In genomic region chr1:83996175-83996574, GRCh38 we compare ENCODE assay signal across 18 cellular contexts. TPM values are rescaled to one million over a fixed set of nuclear protein-coding genes. Genes with fewer than 3 reads are reported as not detected.
A peak's percentile ranks its signal among the peaks of the same experiment; 100 is the strongest.
DNase-seq lines count a peak whose midpoint lies in the region; ATAC-seq and TF ChIP-seq lines count a peak whose summit lies in the region.
"Had no signal": no experiment of that assay in that cellular context is flagged by ENCODE, and none has a peak within 500 bp of the region (broad histone marks: within the 10 kb centered on the region; RNA-seq: fewer than 3 reads in every experiment).

No MANE protein-coding gene starts in this region.

- CTCF ChIA-PET in CD8-positive, alpha-beta T cell (lab: Charles Lee): no interaction called here

- H3K27ac ChIP-seq in OCI-LY3 (ENCODE audit: low read length): no peak overlapping the region
- peak overlapping the region in 55 of 59 donors; percentile 5 to 100 (median 98) for H3K27ac ChIP-seq in dorsolateral prefrontal cortex
- peak overlapping the region; percentile 31 to 96 for H3K27ac ChIP-seq in tibial artery
- H3K27ac ChIP-seq in CD8-positive, alpha-beta T cell (ENCODE audit: low read depth, low read length): no peak overlapping the region
- H3K27ac ChIP-seq: adrenal gland, cardiac muscle cell, vagina had no signal

- DNase-seq in dorsolateral prefrontal cortex (no peak), mesothelial cell of epicardium (ENCODE audit: low spot score in 2 of 2, unreplicated experiment in 2 of 2) (no peak), tibial artery (no peak), amygdala (lab: John Stamatoyannopoulos, UW) (no peak), NOMO-1 treated with dmso at 0.1 percent for 144 hours (lab: John Stamatoyannopoulos, UW; ENCODE audit: unreplicated experiment) (no peak)
- DNase-seq in CD8-positive, alpha-beta T cell: no peak
- DNase-seq: activated CD4-positive, CD25-positive, alpha-beta regulatory T cell treated with anti-CD3 and anti-CD28 coated beads, Interleukin-2, amount 50 U/mL, for 72 hours; activated CD8-positive, alpha-beta memory T cell treated with anti-CD3 and anti-CD28 coated beads for 24 hours; activated naive CD4-positive, alpha-beta T cell; activated T-cell treated with anti-CD3 and anti-CD28 coated beads, Interleukin-2, amount 50 U/mL, for 24 hours; adrenal gland; CD4-positive, alpha-beta memory T cell; NCI-H187; Right ventricle myocardium superior; stimulated activated CD8-positive, alpha-beta memory T cell treated with anti-CD3 and anti-CD28 coated beads, Interleukin-4, amount 100 ng/mL, for 48 hours had no signal

- H2AFZ ChIP-seq in OCI-LY3 (ENCODE audit: low read depth, low read length): no peak overlapping the region

- H3K27me3 ChIP-seq in OCI-LY3 (ENCODE audit: low read depth, low read length): peaks cover 4% of the 10 kb centered on the region; the same call in 1 of the 2 replicates
- peaks cover 0 to 3% (median 0%) of the 10 kb centered on the region in 45 donors for H3K27me3 ChIP-seq in dorsolateral prefrontal cortex
- no peaks in the 10 kb centered on the region for H3K27me3 ChIP-seq in tibial artery
- peaks cover 27% of the 10 kb centered on the region for H3K27me3 ChIP-seq in CD8-positive, alpha-beta T cell (ENCODE audit: insufficient read depth, low read length)
- H3K27me3 ChIP-seq: adrenal gland, vagina had no signal

- H3K9me3 Mint-ChIP-seq in mesothelial cell of epicardium: no peaks in the 10 kb centered on the region
- no peaks in the 10 kb centered on the region for H3K9me3 Mint-ChIP-seq in CD8-positive, alpha-beta T cell
- H3K9me3 Mint-ChIP-seq: activated T-cell treated with anti-CD3 and anti-CD28 coated beads, Interleukin-2, amount 50 U/mL, for 24 hours had no signal

- peaks cover 4% of the 10 kb centered on the region for H3K27me3 Mint-ChIP-seq in mesothelial cell of epicardium (ENCODE audit: low read depth)
- H3K27me3 Mint-ChIP-seq in CD8-positive, alpha-beta T cell (ENCODE audit: low read depth): peaks cover 57% of the 10 kb centered on the region

- peaks cover 26% of the 10 kb centered on the region for H3K4me1 ChIP-seq in OCI-LY3 (ENCODE audit: low read length)
- peaks cover 0 to 69% (median 15%) of the 10 kb centered on the region in 4 donors for H3K4me1 ChIP-seq in tibial artery
- peaks cover 6% of the 10 kb centered on the region for H3K4me1 ChIP-seq in CD8-positive, alpha-beta T cell (ENCODE audit: insufficient read depth, low read length)

- H3K4me3 ChIP-seq in OCI-LY3 (ENCODE audit: low read length) (no peak overlapping the region), dorsolateral prefrontal cortex (peak overlapping the region; percentile 18 to 98 (median 90)), tibial artery (peak overlapping the region; percentile 85 to 91)
- H3K4me3 ChIP-seq in CD8-positive, alpha-beta T cell (ENCODE audit: low read depth, low read length): no peak overlapping the region
- H3K4me3 ChIP-seq: adrenal gland, cardiac muscle cell, vagina had no signal

- TF ChIP-seq CTCF in OCI-LY3 (IDR thresholded peaks at IDR 0.05; ENCODE audit: low read depth, low read length) (no peak), dorsolateral prefrontal cortex (IDR thresholded peaks at IDR 0.05 in 54 of 56, conservative IDR thresholded peaks at IDR 0.05 in 2 of 56; ENCODE audit: low read depth in 1 of 56, partially characterized antibody in 56 of 56) (no peak), mesothelial cell of epicardium (IDR thresholded peaks at IDR 0.05; ENCODE audit: unreplicated experiment) (no peak), tibial artery (IDR thresholded peaks at IDR 0.05) (no peak)
- no peak for TF ChIP-seq CTCF in CD8-positive, alpha-beta T cell (IDR thresholded peaks at IDR 0.05)

- no peak for ATAC-seq in CD8-positive, alpha-beta T cell

- POLR2A ChIA-PET in CD8-positive, alpha-beta T cell (lab: Charles Lee): no interaction called here

- H3K27ac Mint-ChIP-seq in mesothelial cell of epicardium: peak overlapping the region; percentile 86
- no peak overlapping the region for H3K27ac Mint-ChIP-seq in CD8-positive, alpha-beta T cell
- H3K27ac Mint-ChIP-seq: activated T-cell treated with anti-CD3 and anti-CD28 coated beads, Interleukin-2, amount 50 U/mL, for 24 hours; CD4-positive, alpha-beta memory T cell had no signal

- intact Hi-C loops in dorsolateral prefrontal cortex (cut with DNase I) (loop anchor here in 1 of 2 donors (5.0 kb wide), 1 partner anchor 126 kb away; no protein-coding TSS in a partner anchor), tibial artery (cut with DNase I; ENCODE audit: low total_unique reads) (loop anchor here (5.0 to 10.0 kb wide), 2 partner anchors 61 to 81 kb away; no protein-coding TSS in a partner anchor)
- intact Hi-C loops in CD8-positive, alpha-beta T cell (cut with DNase I, micrococcal nuclease): loop anchor here in 1 of 2 experiments (5.0 kb wide), 1 partner anchor 66 kb away; no protein-coding TSS in a partner anchor

- H3K9me3 ChIP-seq in OCI-LY3 (ENCODE audit: insufficient read depth, low read length) (no peaks in the 10 kb centered on the region), tibial artery (no peaks in the 10 kb centered on the region)
- H3K9me3 ChIP-seq in CD8-positive, alpha-beta T cell (ENCODE audit: low read length): no peaks in the 10 kb centered on the region
- H3K9me3 ChIP-seq: adrenal gland, vagina had no signal

- no peaks in the 10 kb centered on the region for H4K20me1 ChIP-seq in OCI-LY3 (ENCODE audit: insufficient read depth, low read length)

- no peaks in the 10 kb centered on the region for H3K36me3 Mint-ChIP-seq in mesothelial cell of epicardium
- H3K36me3 Mint-ChIP-seq in CD8-positive, alpha-beta T cell: no peaks in the 10 kb centered on the region
- H3K36me3 Mint-ChIP-seq: CD4-positive, alpha-beta memory T cell had no signal

- H3K4me3 Mint-ChIP-seq in mesothelial cell of epicardium: no peak overlapping the region
- H3K4me3 Mint-ChIP-seq in CD8-positive, alpha-beta T cell: no peak overlapping the region
- H3K4me3 Mint-ChIP-seq: activated T-cell treated with anti-CD3 and anti-CD28 coated beads, Interleukin-2, amount 50 U/mL, for 24 hours; CD4-positive, alpha-beta memory T cell had no signal

- H3K79me2 ChIP-seq in OCI-LY3 (ENCODE audit: low read length): no peaks in the 10 kb centered on the region

- H3K4me2 ChIP-seq in OCI-LY3 (ENCODE audit: low read length): peak overlapping the region; percentile 28; the same call in 1 of the 2 replicates

- H3K36me3 ChIP-seq in OCI-LY3 (replicated peaks; ENCODE audit: low read depth, low read length): no peaks in the 10 kb centered on the region
- no peaks in the 10 kb centered on the region for H3K36me3 ChIP-seq in tibial artery
- H3K36me3 ChIP-seq in CD8-positive, alpha-beta T cell (ENCODE audit: insufficient read depth, low read length): no peaks in the 10 kb centered on the region
- H3K36me3 ChIP-seq: adrenal gland, cardiac muscle cell, vagina had no signal

- no peak overlapping the region for H3K9ac ChIP-seq in OCI-LY3 (ENCODE audit: low read length)

- peaks cover 32% of the 10 kb centered on the region for H3K4me1 Mint-ChIP-seq in mesothelial cell of epicardium
- H3K4me1 Mint-ChIP-seq in CD8-positive, alpha-beta T cell (ENCODE audit: low read depth): peaks cover 13% of the 10 kb centered on the region

RNA-seq across cellular contexts. Expression of gene TTLL7, which starts 2.8 kb away (rescaled TPM):
- total RNA-seq in dorsolateral prefrontal cortex (100 to 1,000 TPM; 130 to 401 (median 226) TPM), mesothelial cell of epicardium (12.7 to 13.3 TPM (median 12.7 TPM) in 3 replicates)
- not detected for total RNA-seq in CD8-positive, alpha-beta T cell

Comparison
In these comparisons a context has a peak if more than half of its experiments do, and no peak if none do; other contexts are left out.
1. H3K27ac ChIP-seq: peak in dorsolateral prefrontal cortex (55 of 59) and tibial artery (2 of 2); none in OCI-LY3 (single experiment) and CD8-positive, alpha-beta T cell (single experiment).
2. H3K4me3 ChIP-seq: peak in dorsolateral prefrontal cortex (59 of 59) and tibial artery (2 of 2); none in OCI-LY3 (single experiment) and CD8-positive, alpha-beta T cell (single experiment).
3. RNA of gene TTLL7, which starts 2.8 kb away (total RNA-seq): 130 to 401 TPM in dorsolateral prefrontal cortex and 12.7 to 13.3 TPM in mesothelial cell of epicardium; not detected in CD8-positive, alpha-beta T cell; every median in the first group is over 10 times any median in the second.